8 cellular contexts compared by ENCODE assay signal in the genomic region with DNA sequence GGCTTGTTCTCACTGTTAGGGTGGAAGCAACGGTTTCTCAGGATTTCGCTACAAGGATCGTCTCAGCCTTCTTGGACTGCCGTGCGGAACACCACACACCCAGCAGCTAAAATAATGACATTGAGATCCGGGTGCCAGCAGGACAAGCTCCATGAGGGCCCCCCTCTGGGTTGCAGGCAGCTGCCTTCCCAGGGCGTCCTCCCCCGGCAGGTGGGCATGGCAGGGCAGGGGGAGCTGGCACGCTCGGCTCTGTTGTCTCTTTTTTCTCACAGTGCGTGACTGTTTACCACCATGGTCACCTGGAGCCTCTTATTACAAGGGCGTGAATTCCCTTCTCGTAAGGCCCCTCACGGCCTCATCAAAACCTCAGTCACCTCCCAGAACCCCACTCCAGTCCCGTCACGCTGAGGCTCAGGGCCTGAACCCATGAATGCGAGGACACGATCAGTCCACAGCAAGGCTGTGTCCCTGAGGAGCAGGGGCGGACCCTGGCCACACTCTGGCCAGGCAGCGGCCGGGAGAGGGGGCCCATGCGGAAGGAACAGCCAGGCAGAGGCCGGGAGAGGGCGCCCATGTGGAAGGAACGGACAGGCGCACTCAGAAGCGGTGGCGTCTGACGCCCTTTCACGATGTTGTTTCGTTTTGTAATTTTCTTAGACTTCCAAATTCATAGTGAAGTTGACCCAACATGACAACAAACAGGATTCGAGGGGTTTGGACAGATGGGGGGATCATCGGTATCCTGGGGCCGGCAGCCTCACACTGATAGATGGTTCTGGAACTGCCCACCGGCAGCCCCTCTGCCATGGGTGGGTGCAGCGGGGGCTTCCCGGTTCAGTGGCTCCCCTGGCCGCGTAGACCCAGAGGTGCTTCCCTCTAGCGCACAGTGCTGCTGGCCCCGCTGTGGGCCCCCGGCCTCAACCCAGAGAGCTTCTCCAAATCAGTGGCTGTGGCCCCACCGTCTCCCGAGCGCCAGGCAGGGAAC. TPM values are rescaled to one million over a fixed set of nuclear protein-coding genes. Genes with fewer than 3 reads are reported as not detected.
A peak's percentile ranks its signal among the peaks of the same experiment; 100 is the strongest.
DNase-seq lines count a peak whose midpoint lies in the region; ATAC-seq, FAIRE-seq and TF ChIP-seq lines count a peak whose summit lies in the region.

No MANE protein-coding gene starts in this region.

- no peaks in the 10 kb centered on the region for H3K9me3 ChIP-seq in parathyroid adenoma (ENCODE audit: control insufficient read depth, low read length)

- peak; percentile 86 for TF ChIP-seq CTCF in C4-2B (conservative IDR thresholded peaks at IDR 0.05)
- peak; percentile 40 for TF ChIP-seq CTCF in parathyroid adenoma (IDR thresholded peaks at IDR 0.05)

- H3K36me3 Mint-ChIP-seq in activated naive CD8-positive, alpha-beta T cell treated with anti-CD3 and anti-CD28 coated beads for 36 hours: no peaks in the 10 kb centered on the region

- H3K4me3 ChIP-seq in parathyroid adenoma (ENCODE audit: low read depth, low read length): peak overlapping the region; percentile 25

- DNase-seq in H54 (ENCODE audit: insufficient read length, low spot score): peak; percentile 74
- peak; percentile 78 for DNase-seq in NCI-H82 (lab: John Stamatoyannopoulos, UW)
- DNase-seq in activated naive CD8-positive, alpha-beta T cell treated with anti-CD3 and anti-CD28 coated beads for 36 hours: peak; percentile 45
- peak; percentile 85 for DNase-seq in Right ventricle myocardium superior

- H3K9me3 Mint-ChIP-seq in activated naive CD8-positive, alpha-beta T cell treated with anti-CD3 and anti-CD28 coated beads for 36 hours: no peaks in the 10 kb centered on the region

- peak overlapping the region; percentile 56 for H3K4me3 Mint-ChIP-seq in activated naive CD8-positive, alpha-beta T cell treated with anti-CD3 and anti-CD28 coated beads for 36 hours

- no peaks in the 10 kb centered on the region for H3K36me3 ChIP-seq in parathyroid adenoma (ENCODE audit: control insufficient read depth, insufficient read depth, low read length)

- no peak overlapping the region for H3K27ac Mint-ChIP-seq in activated naive CD8-positive, alpha-beta T cell treated with anti-CD3 and anti-CD28 coated beads for 36 hours

- H3K27ac ChIP-seq in C4-2B (peak overlapping the region; percentile 23; the same call in 1 of the 2 replicates), parathyroid adenoma (no peak overlapping the region)

- no peak for FAIRE-seq in H54 (lab: Jason Lieb, UNC)

- peak overlapping the region; percentile 45 for H3K4me2 ChIP-seq in parathyroid adenoma (ENCODE audit: low read length)

- peaks cover 4% of the 10 kb centered on the region for H3K27me3 ChIP-seq in parathyroid adenoma (ENCODE audit: control insufficient read depth, insufficient read depth, low read length)

- peak overlapping the region; percentile 70 for H2AFZ ChIP-seq in parathyroid adenoma

- TF ChIP-seq POLR2A in H54 (IDR thresholded peaks at IDR 0.05; ENCODE audit: low read depth, low read length): no peak

- peaks cover 81% of the 10 kb centered on the region for H3K27me3 Mint-ChIP-seq in activated naive CD8-positive, alpha-beta T cell treated with anti-CD3 and anti-CD28 coated beads for 36 hours

- H3K9ac ChIP-seq in parathyroid adenoma: no peak overlapping the region

- intact Hi-C loops in Right ventricle myocardium superior (cut with DNase I): no loop called here

- H3K4me1 ChIP-seq in parathyroid adenoma: peaks cover 4% of the 10 kb centered on the region

- ATAC-seq in Right ventricle myocardium superior (ENCODE audit: poor library complexity): peak; percentile 75
- no peak for ATAC-seq in GM18517 (IDR thresholded peaks at IDR 0.05; ENCODE audit: unreplicated experiment)
- no peak for ATAC-seq in GM21526 (IDR thresholded peaks at IDR 0.05; ENCODE audit: low FRiP score, unreplicated experiment)

- H3K79me2 ChIP-seq in parathyroid adenoma: no peaks in the 10 kb centered on the region

- H3K4me1 Mint-ChIP-seq in activated naive CD8-positive, alpha-beta T cell treated with anti-CD3 and anti-CD28 coated beads for 36 hours: peaks cover 16% of the 10 kb centered on the region

RNA-seq across cellular contexts. Expression of a gene that starts 10.0 kb away (rescaled TPM):
- not detected for total RNA-seq in activated naive CD8-positive, alpha-beta T cell treated with anti-CD3 and anti-CD28 coated beads for 36 hours
- total RNA-seq in Right ventricle myocardium superior: not detected

RNA-seq across cellular contexts. Expression of a gene that starts 18.2 kb away (rescaled TPM):
- total RNA-seq in activated naive CD8-positive, alpha-beta T cell treated with anti-CD3 and anti-CD28 coated beads for 36 hours: not detected
- total RNA-seq in Right ventricle myocardium superior: not detected
